In the genomic region with DNA sequence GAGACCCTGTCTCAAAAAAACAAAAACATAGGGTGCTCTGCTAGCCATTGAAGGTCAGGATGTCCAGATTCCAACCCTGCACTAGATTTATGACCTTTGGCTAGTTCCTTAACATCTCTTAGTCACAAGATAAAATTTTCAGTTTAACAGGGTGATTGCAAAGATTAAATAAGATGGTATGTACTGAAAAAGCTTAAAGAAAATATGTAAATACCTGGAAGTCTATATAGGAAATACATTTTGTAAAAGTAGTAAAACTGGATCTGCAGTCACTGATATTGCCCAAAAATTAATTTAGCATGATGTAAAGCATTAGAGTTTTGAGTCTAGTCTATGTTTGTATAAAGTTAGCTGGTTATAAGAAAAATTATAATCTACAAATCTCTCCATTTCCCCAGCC, we compare ENCODE assay signal across 6 cellular contexts.
"Had no signal": no experiment of that assay in that cellular context is flagged by ENCODE, and none has a peak within 500 bp of the region (broad histone marks: within the 10 kb centered on the region; RNA-seq: fewer than 3 reads in every experiment).

No MANE protein-coding gene starts in this region.

- H3K27ac ChIP-seq: HL-60 had no signal

- H3K27ac Mint-ChIP-seq: GM23338, H9 had no signal

- ATAC-seq: GM23338, K562 had no signal

- H3K4me2 ChIP-seq: GM23338 had no signal

- H3K4me3 Mint-ChIP-seq: GM23338, H9 had no signal

- H3K9me3 Mint-ChIP-seq: GM23338, H9 had no signal

- H3K4me3 ChIP-seq: GM23338, K562 had no signal

- H2AFZ ChIP-seq: GM23338 had no signal

- DNase-seq: H9, HCEC 1CT, IMR-90 had no signal
